In the genomic region with DNA sequence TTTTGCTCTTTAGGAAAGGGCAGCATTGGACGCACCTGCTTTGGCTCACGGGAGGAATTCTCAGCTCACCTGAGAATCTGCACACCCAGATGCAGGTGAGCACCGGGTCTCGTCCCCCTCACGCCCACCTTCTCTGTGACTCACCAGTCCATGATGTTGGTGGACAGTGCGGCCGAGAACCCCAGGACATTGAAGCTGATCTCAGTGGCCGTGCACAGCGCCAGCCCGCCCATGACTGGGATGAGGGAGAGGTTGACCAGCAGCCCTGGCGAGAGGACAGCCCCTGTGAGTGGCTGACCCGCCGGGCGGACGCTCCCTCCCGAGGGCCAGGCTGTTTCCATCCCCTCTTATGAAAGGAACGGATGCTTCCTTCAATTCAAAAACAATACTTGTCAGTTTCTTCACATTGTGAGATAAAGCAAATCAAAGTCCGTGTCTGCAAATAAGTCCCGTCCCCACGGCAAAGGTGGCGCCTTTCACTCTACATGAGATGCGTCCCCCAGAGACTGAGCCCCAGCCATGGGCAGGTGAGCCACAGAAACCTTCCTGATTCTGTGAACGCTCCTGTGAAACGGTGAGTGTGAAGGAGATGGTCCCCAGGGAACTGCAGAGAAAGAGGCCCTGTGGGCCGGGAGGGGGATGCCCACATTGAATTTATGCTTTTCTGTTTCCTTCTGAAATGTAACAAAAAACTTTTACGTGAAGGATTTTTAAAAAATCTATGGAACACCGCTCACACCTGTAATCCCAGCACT, we compare ENCODE assay signal across 15 cellular contexts. TPM values are rescaled to one million over a fixed set of nuclear protein-coding genes. Genes with fewer than 3 reads are reported as not detected.
DNase-seq lines count a peak whose midpoint lies in the region; ATAC-seq, FAIRE-seq and TF ChIP-seq lines count a peak whose summit lies in the region.
"Had no signal": no experiment of that assay in that cellular context is flagged by ENCODE, and none has a peak within 500 bp of the region (broad histone marks: within the 10 kb centered on the region; RNA-seq: fewer than 3 reads in every experiment).

No MANE protein-coding gene starts in this region.

- H3K36me3 Mint-ChIP-seq in natural killer cell: no peaks in the 10 kb centered on the region

- no peak overlapping the region for H3K27ac ChIP-seq in right cardiac atrium (ENCODE audit: low read length)
- H3K27ac ChIP-seq in K562 (ENCODE audit: extremely low read depth, low read depth, low read length): no peak overlapping the region
- H3K27ac ChIP-seq in neuronal stem cell (replicated peaks; ENCODE audit: low read length): no peak overlapping the region
- H3K27ac ChIP-seq in ascending aorta: no peak overlapping the region
- H3K27ac ChIP-seq: PC-9 had no signal

- H3K4me3 ChIP-seq in right cardiac atrium (ENCODE audit: low read length) (no peak overlapping the region), K562 (no peak overlapping the region), neuronal stem cell (ENCODE audit: low read length in 2 of 2) (no peak overlapping the region), ascending aorta (no peak overlapping the region)
- H3K4me3 ChIP-seq: PC-9 had no signal

- peaks cover 3% of the 10 kb centered on the region for H3K9me1 ChIP-seq in K562 (ENCODE audit: control insufficient read depth, insufficient read depth, low read length)

- H3K79me1 ChIP-seq in neuronal stem cell (ENCODE audit: low read depth, low read length): no peaks in the 10 kb centered on the region

- 81% methylated on average over 27 of the region's 27 CpGs for WGBS in right cardiac atrium
- 89% methylated on average over 27 of the region's 27 CpGs for WGBS in K562 (ENCODE audit: insufficient coverage, low coverage, missing lambda C conversion rate)
- WGBS in neuronal stem cell (ENCODE audit: extremely low coverage in 2 of 2, insufficient read length in 2 of 2, insufficient replicate concordance in 1 of 2), 2 donors: no CpG with 5 or more reads among the region's 27 CpGs

- POLR2A ChIA-PET in K562 (lab: Yijun Ruan, JAX): interaction anchor here (0.5 to 1.0 kb wide), 2 partner anchors 12 to 272 kb away, joined by 3 read pairs; no protein-coding TSS in a partner anchor

- no peak overlapping the region for H2AK5ac ChIP-seq in neuronal stem cell (ENCODE audit: low read depth, low read length)

- no peak for TF ChIP-seq POLR2A in K562 (conservative IDR thresholded peaks at IDR 0.05)

- in situ Hi-C loops in K562 (cut with MboI): no loop called here

- H3K4me1 Mint-ChIP-seq in natural killer cell: no peaks in the 10 kb centered on the region

- H4K8ac ChIP-seq in neuronal stem cell (ENCODE audit: low read depth, low read length): no peak overlapping the region

- no peak overlapping the region for H3K14ac ChIP-seq in neuronal stem cell (ENCODE audit: low read length)

- H3K4me1 ChIP-seq in right cardiac atrium (ENCODE audit: control insufficient read depth, insufficient read depth, low read length): no peaks in the 10 kb centered on the region
- peaks cover 0 to 4% of the 10 kb centered on the region in 2 experiments; a peak in 1 of 5 replicates for H3K4me1 ChIP-seq in K562 (replicated peaks in 1 of 2; ENCODE audit: control insufficient read depth in 2 of 2, insufficient read depth in 2 of 2, low read length in 2 of 2)
- no peaks in the 10 kb centered on the region for H3K4me1 ChIP-seq in neuronal stem cell (ENCODE audit: control insufficient read depth in 2 of 2, insufficient read depth in 1 of 2, low read depth in 1 of 2, low read length in 2 of 2)
- no peaks in the 10 kb centered on the region for H3K4me1 ChIP-seq in ascending aorta

- H3K27ac Mint-ChIP-seq in natural killer cell: no peak overlapping the region

- H3K36me3 ChIP-seq in K562 (ENCODE audit: control insufficient read depth, insufficient read depth, low read length) (peaks cover 26% of the 10 kb centered on the region; the same call in 2 of the 3 replicates), neuronal stem cell (replicated peaks in 1 of 2; ENCODE audit: control insufficient read depth in 2 of 2, insufficient read depth in 2 of 2, low read length in 2 of 2) (peaks cover 16 to 55% of the 10 kb centered on the region in 2 donors), ascending aorta (peaks cover 50 to 64% of the 10 kb centered on the region in 2 donors)

- H3K4ac ChIP-seq in neuronal stem cell (ENCODE audit: low read length): no peak overlapping the region

- ATAC-seq in right cardiac atrium (no peak), Right ventricle myocardium inferior (no peak), K562 (no peak), natural killer cell (no peak)

- DNase-seq in right cardiac atrium (peak in 2 of 3 donors; percentile 6 to 48), Right ventricle myocardium inferior (ENCODE audit: missing footprints) (no peak), K562 (ENCODE audit: extremely low read depth in 1 of 4, low spot score in 3 of 4) (peak in 2 of 4 experiments; percentile 8), neuronal stem cell (ENCODE audit: low spot score) (no peak), natural killer cell (no peak), COLO829 (ENCODE audit: low spot score) (no peak), ascending aorta (ENCODE audit: low spot score in 2 of 2) (no peak), GDM1 (lab: John Stamatoyannopoulos, UW) (no peak)
- DNase-seq: Calu3; CD4-positive, CD25-positive, alpha-beta regulatory T cell; DMS79; NCI-H187 treated with DMSO at 0.1 percent for 48 hours; NCI-H446; PC-9 had no signal

- no peak for TF ChIP-seq EP300 in K562 (IDR thresholded peaks at IDR 0.05; ENCODE audit: low read length)

- no peak overlapping the region for H3K4me3 Mint-ChIP-seq in natural killer cell
- H3K4me3 Mint-ChIP-seq: CD4-positive, CD25-positive, alpha-beta regulatory T cell had no signal

- CTCF ChIA-PET in K562 (lab: Yijun Ruan, JAX; ENCODE audit: low intra/inter-chr PET ratio): no interaction called here

- no peak overlapping the region for H2BK12ac ChIP-seq in neuronal stem cell (ENCODE audit: low read length)

- no peaks in the 10 kb centered on the region for H3K9me3 Mint-ChIP-seq in natural killer cell
- H3K9me3 Mint-ChIP-seq: CD4-positive, CD25-positive, alpha-beta regulatory T cell had no signal

- H2AFZ ChIP-seq in K562 (ENCODE audit: low read depth, low read length) (no peak overlapping the region), neuronal stem cell (ENCODE audit: low read length) (no peak overlapping the region)
- H2AFZ ChIP-seq: PC-9 had no signal

- no peak for FAIRE-seq in K562 (lab: Jason Lieb, UNC)
- FAIRE-seq: H1 had no signal

- intact Hi-C loops in right cardiac atrium (cut with DNase I) (no loop called here), Right ventricle myocardium inferior (cut with DNase I) (no loop called here), K562 (cut with micrococcal nuclease) (no loop called here), natural killer cell (cut with micrococcal nuclease) (loop anchor here (10.0 kb wide), 2 partner anchors 57 to 97 kb away; a partner anchor contains a TSS), ascending aorta (cut with DNase I) (no loop called here)

- TF ChIP-seq CTCF in K562 (IDR thresholded peaks at IDR 0.05 in 2 of 3, conservative IDR thresholded peaks at IDR 0.05 in 1 of 3; ENCODE audit: insufficient read depth in 2 of 3, low read depth in 1 of 3, low read length in 3 of 3) (no peak), natural killer cell (IDR thresholded peaks at IDR 0.05) (no peak), ascending aorta (IDR thresholded peaks at IDR 0.05) (no peak)

- H4K20me1 ChIP-seq in K562 (replicated peaks; ENCODE audit: control insufficient read depth, insufficient read depth, low read length): no peaks in the 10 kb centered on the region

- H3K4me2 ChIP-seq in K562 (ENCODE audit: insufficient read depth, low read length) (no peak overlapping the region), neuronal stem cell (ENCODE audit: insufficient read depth, low read length, poor library complexity, severe bottlenecking) (no peak overlapping the region)
- H3K4me2 ChIP-seq: PC-9 had no signal

- no peak overlapping the region for H3K18ac ChIP-seq in neuronal stem cell (ENCODE audit: low read length)

- no peak overlapping the region for H4K91ac ChIP-seq in neuronal stem cell (ENCODE audit: low read depth, low read length, poor library complexity)

- no peak overlapping the region for H3K23ac ChIP-seq in neuronal stem cell (ENCODE audit: low read depth, low read length, poor library complexity)

- H3K9ac ChIP-seq in K562 (ENCODE audit: insufficient read depth in 1 of 2, low read depth in 2 of 2, low read length in 2 of 2): no peak overlapping the region
- H3K9ac ChIP-seq in neuronal stem cell (ENCODE audit: low read depth, low read length, poor library complexity): no peak overlapping the region

- no peaks in the 10 kb centered on the region for H3K27me3 Mint-ChIP-seq in natural killer cell (ENCODE audit: low read depth in 2 of 2)
- H3K27me3 Mint-ChIP-seq: CD4-positive, CD25-positive, alpha-beta regulatory T cell had no signal

- no peak for TF ChIP-seq RAD21 in K562 (CRISPR knock-in tag; conservative IDR thresholded peaks at IDR 0.05 in 1 of 2, IDR thresholded peaks at IDR 0.05 in 1 of 2)

- no peak overlapping the region for H2BK15ac ChIP-seq in neuronal stem cell (ENCODE audit: low read length)

- H2BK5ac ChIP-seq in neuronal stem cell (ENCODE audit: low read length): peak overlapping the region; percentile 13

- H3K27me3 ChIP-seq in right cardiac atrium (ENCODE audit: control insufficient read depth, insufficient read depth): no peaks in the 10 kb centered on the region
- no peaks in the 10 kb centered on the region for H3K27me3 ChIP-seq in K562 (ENCODE audit: control insufficient read depth in 2 of 2, insufficient read depth in 2 of 2, low read length in 2 of 2)
- H3K27me3 ChIP-seq in neuronal stem cell (ENCODE audit: control insufficient read depth in 3 of 3, insufficient read depth in 3 of 3, low read depth in 1 of 3, low read length in 3 of 3): no peaks in the 10 kb centered on the region
- no peaks in the 10 kb centered on the region for H3K27me3 ChIP-seq in ascending aorta

- H2BK120ac ChIP-seq in neuronal stem cell (ENCODE audit: low read depth, low read length): peak overlapping the region; percentile 54

- H3K79me2 ChIP-seq in K562 (ENCODE audit: control insufficient read depth, insufficient read depth, low read length): no peaks in the 10 kb centered on the region

- no TSS peak for BruUV-seq in K562 (replicated peaks; lab: Mats Ljungman, UMichigan)

- H3K9me3 ChIP-seq in right cardiac atrium (ENCODE audit: control insufficient read depth, low read length) (no peaks in the 10 kb centered on the region), K562 (replicated peaks; ENCODE audit: control insufficient read depth, insufficient read depth, low read depth, low read length) (no peaks in the 10 kb centered on the region; the same call in 1 of the 2 replicates), neuronal stem cell (replicated peaks in 1 of 2; ENCODE audit: control insufficient read depth in 2 of 2, insufficient read depth in 1 of 2, low read depth in 1 of 2, low read length in 2 of 2) (no peaks in the 10 kb centered on the region), ascending aorta (no peaks in the 10 kb centered on the region)

RNA-seq across cellular contexts. Expression of a gene that starts 12.7 kb away (rescaled TPM):
- 10 to 100 TPM; 18.8 to 20.6 (median 19.7) TPM for total RNA-seq in right cardiac atrium
- polyA plus RNA-seq in right cardiac atrium: 27.0 TPM
- 24.0 TPM for total RNA-seq in Right ventricle myocardium inferior
- total RNA-seq in K562 (2011; cell fraction: chromatin; rRNA removed; ENCODE audit: low replicate concordance): 24.3 and 27.2 TPM in 2 replicates
- 12.2 and 15.8 TPM in 2 replicates for total RNA-seq in K562 (2011; cell fraction: nucleolus; rRNA removed)
- 12.0 TPM in 2 replicates for total RNA-seq in K562 (2011; cell fraction: nucleoplasm; rRNA removed)
- 28.3 and 29.8 TPM in 2 replicates for total RNA-seq in K562 (2014; rRNA removed)
- total RNA-seq in K562 (2014; rRNA removed; fragmentation: Illumina TruSeq; extraction: Trizol): 13.3 and 18.5 TPM in 2 replicates
- total RNA-seq in K562 (2015; rRNA removed; fragmentation: Illumina TruSeq; extraction: Trizol): 18.6 and 19.5 TPM in 2 replicates
- 27.7 and 34.7 TPM in 2 replicates for total RNA-seq in K562 (2021)
- 6.2 and 6.5 TPM in 2 replicates for polyA plus RNA-seq in K562 (2011; rRNA removed)
- polyA plus RNA-seq in K562 (2011; cell fraction: cytosol; rRNA removed): 6.4 and 10.3 TPM in 2 replicates
- polyA plus RNA-seq in K562 (2011; cell fraction: nucleus; rRNA removed): 28.0 and 40.4 TPM in 2 replicates
- polyA plus RNA-seq in K562 (2012): 42.4 and 48.6 TPM in 2 replicates
- 50.8 and 52.2 TPM in 2 replicates for polyA plus RNA-seq in K562 (2014; fragmentation: Illumina TruSeq; extraction: Trizol)
- polyA plus RNA-seq in K562 (2014; fragmentation: Nextera tagmentation; extraction: Ambion mirVana): 1 to 10 TPM; 2.8 to 3.1 TPM
- polyA plus RNA-seq in K562 (2014; rRNA removed): 33.1 and 42.2 TPM in 2 replicates
- 2.8 and 3.3 TPM in 2 replicates for polyA minus RNA-seq in K562 (2011; rRNA and poly(A)+ RNA removed)
- 5.3 and 6.9 TPM in 2 replicates for polyA minus RNA-seq in K562 (2011; cell fraction: cytosol; rRNA and poly(A)+ RNA removed)
- polyA minus RNA-seq in K562 (2011; cell fraction: nucleus; rRNA and poly(A)+ RNA removed): 3.8 and 5.3 TPM in 2 replicates
- polyA plus RNA-seq in neuronal stem cell (2013, experiment 1 of 2): 40.1 TPM
- polyA plus RNA-seq in neuronal stem cell (2013, experiment 2 of 2): 41.3 TPM
- 10 to 100 TPM; 49.6 to 65.9 (median 50.2) TPM for total RNA-seq in natural killer cell
- total RNA-seq in ascending aorta: 24.8 TPM

RNA-seq across cellular contexts. Expression of a gene that starts 21.1 kb away (rescaled TPM):
- total RNA-seq in right cardiac atrium: 10 to 100 TPM; 16.9 to 29.5 (median 26.2) TPM
- 14.3 TPM for polyA plus RNA-seq in right cardiac atrium
- 20.3 TPM for total RNA-seq in Right ventricle myocardium inferior
- 99.6 and 161 TPM in 2 replicates for total RNA-seq in K562 (2011; cell fraction: chromatin; rRNA removed; ENCODE audit: low replicate concordance)
- 107 and 109 TPM in 2 replicates for total RNA-seq in K562 (2011; cell fraction: nucleolus; rRNA removed)
- 98.4 and 102 TPM in 2 replicates for total RNA-seq in K562 (2011; cell fraction: nucleoplasm; rRNA removed)
- total RNA-seq in K562 (2014; rRNA removed): 18.4 and 22.5 TPM in 2 replicates
- 14.8 TPM in 2 replicates for total RNA-seq in K562 (2014; rRNA removed; fragmentation: Illumina TruSeq; extraction: Trizol)
- 20.7 and 21.9 TPM in 2 replicates for total RNA-seq in K562 (2015; rRNA removed; fragmentation: Illumina TruSeq; extraction: Trizol)
- total RNA-seq in K562 (2021): 38.9 and 44.6 TPM in 2 replicates
- 30.8 and 36.5 TPM in 2 replicates for polyA plus RNA-seq in K562 (2011; rRNA removed)
- 33.9 and 35.2 TPM in 2 replicates for polyA plus RNA-seq in K562 (2011; cell fraction: cytosol; rRNA removed)
- polyA plus RNA-seq in K562 (2011; cell fraction: nucleus; rRNA removed): 139 and 182 TPM in 2 replicates
- polyA plus RNA-seq in K562 (2012): 28.9 and 66.9 TPM in 2 replicates
- polyA plus RNA-seq in K562 (2014; fragmentation: Illumina TruSeq; extraction: Trizol): 29.5 and 31.5 TPM in 2 replicates
- 1 to 10 TPM; 4.7 to 5.2 TPM for polyA plus RNA-seq in K562 (2014; fragmentation: Nextera tagmentation; extraction: Ambion mirVana)
- polyA plus RNA-seq in K562 (2014; rRNA removed): 29.8 and 34.1 TPM in 2 replicates
- 19.2 and 25.3 TPM in 2 replicates for polyA minus RNA-seq in K562 (2011; rRNA and poly(A)+ RNA removed)
- polyA minus RNA-seq in K562 (2011; cell fraction: cytosol; rRNA and poly(A)+ RNA removed): 23.7 and 23.9 TPM in 2 replicates
- 26.0 and 28.7 TPM in 2 replicates for polyA minus RNA-seq in K562 (2011; cell fraction: nucleus; rRNA and poly(A)+ RNA removed)
- 35.7 TPM for polyA plus RNA-seq in neuronal stem cell (2013, experiment 1 of 2)
- polyA plus RNA-seq in neuronal stem cell (2013, experiment 2 of 2): 36.2 TPM
- total RNA-seq in natural killer cell: 10 to 100 TPM; 57.6 to 79.9 (median 61.8) TPM
- total RNA-seq in ascending aorta: 43.7 TPM

RNA-seq across cellular contexts. Expression of a gene that starts 39.6 kb away (rescaled TPM):
- total RNA-seq in right cardiac atrium (10 to 100 TPM; 18.7 to 22.4 (median 19.9) TPM), Right ventricle myocardium inferior (36.2 TPM), K562 (2014; rRNA removed) (0.65 and 1.2 TPM in 2 replicates), K562 (2014; rRNA removed; fragmentation: Illumina TruSeq; extraction: Trizol) (not detected in 2 replicates), K562 (2015; rRNA removed; fragmentation: Illumina TruSeq; extraction: Trizol) (not detected in 2 replicates), K562 (2021) (0.38 and 1.3 TPM in 2 replicates), natural killer cell (100 to 1,000 TPM in 2 of 3 donors, 10 to 100 TPM in 1; 82.9 to 130 (median 126) TPM), ascending aorta (71.3 TPM)
- polyA plus RNA-seq in right cardiac atrium (15.8 TPM), K562 (2011; rRNA removed) (0.30 and 0.45 TPM in 2 replicates), K562 (2014; fragmentation: Illumina TruSeq; extraction: Trizol) (not detected in 2 replicates), K562 (2014; fragmentation: Nextera tagmentation; extraction: Ambion mirVana) (not detected), K562 (2014; rRNA removed) (0.28 and 0.80 TPM in 2 replicates)
- 1.7 and 4.4 TPM in 2 replicates for total RNA-seq in K562 (2011; cell fraction: chromatin; rRNA removed; ENCODE audit: low replicate concordance)
- total RNA-seq in K562 (2011; cell fraction: nucleolus; rRNA removed): 4.9 and 5.5 TPM in 2 replicates
- 1.3 and 2.1 TPM in 2 replicates for total RNA-seq in K562 (2011; cell fraction: nucleoplasm; rRNA removed)
- 0.27 and 1.3 TPM in 2 replicates for polyA plus RNA-seq in K562 (2011; cell fraction: cytosol; rRNA removed)
- polyA plus RNA-seq in K562 (2011; cell fraction: nucleus; rRNA removed): 2.7 and 9.6 TPM in 2 replicates
- 0.83 and 2.5 TPM in 2 replicates for polyA plus RNA-seq in K562 (2012)
- polyA minus RNA-seq in K562 (2011; rRNA and poly(A)+ RNA removed): not detected in 2 replicates
- polyA minus RNA-seq in K562 (2011; cell fraction: cytosol; rRNA and poly(A)+ RNA removed): not detected in 2 replicates
- 0.44 and 2.0 TPM in 2 replicates for polyA minus RNA-seq in K562 (2011; cell fraction: nucleus; rRNA and poly(A)+ RNA removed)
- polyA plus RNA-seq in neuronal stem cell (2013, experiment 1 of 2): 11.0 TPM
- 10.6 TPM for polyA plus RNA-seq in neuronal stem cell (2013, experiment 2 of 2)

RNA-seq across cellular contexts. Expression of a gene that starts 52.6 kb away (rescaled TPM):
- total RNA-seq in right cardiac atrium: 10 to 100 TPM; 16.9 to 25.4 (median 21.8) TPM
- 21.6 TPM for polyA plus RNA-seq in right cardiac atrium
- total RNA-seq in Right ventricle myocardium inferior: 20.8 TPM
- total RNA-seq in K562 (2011; cell fraction: chromatin; rRNA removed; ENCODE audit: low replicate concordance): 123 and 215 TPM in 2 replicates
- total RNA-seq in K562 (2011; cell fraction: nucleolus; rRNA removed): 128 and 164 TPM in 2 replicates
- 71.6 and 88.8 TPM in 2 replicates for total RNA-seq in K562 (2011; cell fraction: nucleoplasm; rRNA removed)
- 44.4 and 48.8 TPM in 2 replicates for total RNA-seq in K562 (2014; rRNA removed)
- 15.2 and 18.4 TPM in 2 replicates for total RNA-seq in K562 (2014; rRNA removed; fragmentation: Illumina TruSeq; extraction: Trizol)
- total RNA-seq in K562 (2015; rRNA removed; fragmentation: Illumina TruSeq; extraction: Trizol): 33.6 and 43.9 TPM in 2 replicates
- 58.5 and 71.0 TPM in 2 replicates for total RNA-seq in K562 (2021)
- polyA plus RNA-seq in K562 (2011; rRNA removed): 13.0 and 17.4 TPM in 2 replicates
- polyA plus RNA-seq in K562 (2011; cell fraction: cytosol; rRNA removed): 10.4 and 24.1 TPM in 2 replicates
- polyA plus RNA-seq in K562 (2011; cell fraction: nucleus; rRNA removed): 167 and 314 TPM in 2 replicates
- 54.0 and 63.7 TPM in 2 replicates for polyA plus RNA-seq in K562 (2012)
- 49.8 and 53.1 TPM in 2 replicates for polyA plus RNA-seq in K562 (2014; fragmentation: Illumina TruSeq; extraction: Trizol)
- polyA plus RNA-seq in K562 (2014; fragmentation: Nextera tagmentation; extraction: Ambion mirVana): 1 to 10 TPM; 4.5 to 8.4 TPM
- polyA plus RNA-seq in K562 (2014; rRNA removed): 49.5 and 67.0 TPM in 2 replicates
- polyA minus RNA-seq in K562 (2011; rRNA and poly(A)+ RNA removed): 8.1 and 9.7 TPM in 2 replicates
- 143 and 147 TPM in 2 replicates for polyA minus RNA-seq in K562 (2011; cell fraction: cytosol; rRNA and poly(A)+ RNA removed)
- polyA minus RNA-seq in K562 (2011; cell fraction: nucleus; rRNA and poly(A)+ RNA removed): 39.7 and 41.0 TPM in 2 replicates
- 23.9 TPM for polyA plus RNA-seq in neuronal stem cell (2013, experiment 1 of 2)
- 23.6 TPM for polyA plus RNA-seq in neuronal stem cell (2013, experiment 2 of 2)
- total RNA-seq in natural killer cell: 100 to 1,000 TPM; 191 to 242 (median 216) TPM
- total RNA-seq in ascending aorta: 150 TPM

RNA-seq across cellular contexts. Expression of a gene that starts 56.2 kb away (rescaled TPM):
- 10 to 100 TPM; 49.5 to 77.8 (median 65.5) TPM for total RNA-seq in right cardiac atrium
- polyA plus RNA-seq in right cardiac atrium: 52.5 TPM
- total RNA-seq in Right ventricle myocardium inferior: 103 TPM
- 59.7 and 195 TPM in 2 replicates for total RNA-seq in K562 (2011; cell fraction: chromatin; rRNA removed; ENCODE audit: low replicate concordance)
- total RNA-seq in K562 (2011; cell fraction: nucleolus; rRNA removed): 141 and 146 TPM in 2 replicates
- total RNA-seq in K562 (2011; cell fraction: nucleoplasm; rRNA removed): 57.8 and 65.2 TPM in 2 replicates
- total RNA-seq in K562 (2014; rRNA removed): 13.1 and 18.6 TPM in 2 replicates
- total RNA-seq in K562 (2014; rRNA removed; fragmentation: Illumina TruSeq; extraction: Trizol): 0.48 and 0.62 TPM in 2 replicates
- 3.1 and 4.9 TPM in 2 replicates for total RNA-seq in K562 (2015; rRNA removed; fragmentation: Illumina TruSeq; extraction: Trizol)
- total RNA-seq in K562 (2021): 17.0 and 17.2 TPM in 2 replicates
- 6.6 and 10.1 TPM in 2 replicates for polyA plus RNA-seq in K562 (2011; rRNA removed)
- polyA plus RNA-seq in K562 (2011; cell fraction: cytosol; rRNA removed): 9.9 and 25.0 TPM in 2 replicates
- polyA plus RNA-seq in K562 (2011; cell fraction: nucleus; rRNA removed): 105 and 181 TPM in 2 replicates
- polyA plus RNA-seq in K562 (2012): 16.8 and 55.2 TPM in 2 replicates
- 0.80 and 1.4 TPM in 2 replicates for polyA plus RNA-seq in K562 (2014; fragmentation: Illumina TruSeq; extraction: Trizol)
- polyA plus RNA-seq in K562 (2014; fragmentation: Nextera tagmentation; extraction: Ambion mirVana): under 1 TPM in 1 of 2 experiments, not detected in 1; 0.04 TPM
- 12.0 and 16.8 TPM in 2 replicates for polyA plus RNA-seq in K562 (2014; rRNA removed)
- 4.4 and 5.2 TPM in 2 replicates for polyA minus RNA-seq in K562 (2011; rRNA and poly(A)+ RNA removed)
- 7.8 and 14.8 TPM in 2 replicates for polyA minus RNA-seq in K562 (2011; cell fraction: cytosol; rRNA and poly(A)+ RNA removed)
- 40.3 and 45.4 TPM in 2 replicates for polyA minus RNA-seq in K562 (2011; cell fraction: nucleus; rRNA and poly(A)+ RNA removed)
- polyA plus RNA-seq in neuronal stem cell (2013, experiment 1 of 2): 60.6 TPM
- 58.5 TPM for polyA plus RNA-seq in neuronal stem cell (2013, experiment 2 of 2)
- 10 to 100 TPM; 44.9 to 54.1 (median 46.0) TPM for total RNA-seq in natural killer cell
- 96.9 TPM for total RNA-seq in ascending aorta

Comparison
In these comparisons a context has a peak if more than half of its experiments do, and no peak if none do; other contexts are left out.
1. DNase-seq: peak in right cardiac atrium (2 of 3); none in Right ventricle myocardium inferior (single experiment), neuronal stem cell (single experiment), natural killer cell (single experiment), COLO829 (single experiment), ascending aorta (0 of 2) and GDM1 (single experiment).